Comparison of ENCODE assay signal across 8 cellular contexts in the genomic region with DNA sequence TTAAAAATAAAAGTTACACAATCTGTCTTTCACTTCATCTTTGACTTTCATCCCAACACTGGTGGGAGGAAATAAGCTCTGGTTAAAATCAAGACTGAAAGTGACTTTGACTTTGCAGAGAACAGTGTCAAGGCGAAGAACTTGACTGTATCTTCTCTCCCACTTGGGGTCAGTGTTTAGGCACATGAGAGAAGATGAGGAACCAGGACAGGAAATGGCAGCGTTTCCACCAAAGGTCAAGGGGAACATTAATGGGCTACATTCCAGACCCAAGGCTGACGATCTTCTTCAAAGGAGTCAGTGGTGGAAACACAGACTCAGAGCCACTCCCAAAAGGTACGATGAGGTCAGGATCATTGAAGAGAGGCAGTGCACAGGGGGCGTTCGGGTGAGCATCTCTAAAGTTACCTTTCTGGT.
DNase-seq lines count a peak whose midpoint lies in the region; ATAC-seq, FAIRE-seq and TF ChIP-seq lines count a peak whose summit lies in the region.

No MANE protein-coding gene starts in this region.

- intact Hi-C loops in MCF 10A (cut with micrococcal nuclease) (loop anchor here (1.0 to 2.0 kb wide), 4 partner anchors 97 to 607 kb away; no protein-coding TSS in a partner anchor), left lung (cut with DNase I) (no loop called here)

- H3K79me2 ChIP-seq in DND-41 (ENCODE audit: insufficient read depth, low read length): no peaks in the 10 kb centered on the region

- TF ChIP-seq POLR2A in H54 (IDR thresholded peaks at IDR 0.05; ENCODE audit: low read depth, low read length): no peak

- H3K4me3 Mint-ChIP-seq in MCF 10A (ENCODE audit: unreplicated experiment): peak overlapping the region; percentile 66

- no peaks in the 10 kb centered on the region for H3K9me3 ChIP-seq in DND-41 (ENCODE audit: insufficient read depth, low read length, severe bottlenecking)
- H3K9me3 ChIP-seq in left lung: no peaks in the 10 kb centered on the region

- no peaks in the 10 kb centered on the region for H3K36me3 ChIP-seq in DND-41 (ENCODE audit: insufficient read depth, low read length)
- H3K36me3 ChIP-seq in left lung: no peaks in the 10 kb centered on the region

- CTCF ChIA-PET in MCF 10A (lab: Yijun Ruan, JAX): interaction anchor here (0.6 to 2.3 kb wide), 13 partner anchors 9 to 611 kb away, joined by 3 to 17 read pairs (median 3); partner anchors contain the start of gene ENC1

- H3K27ac ChIP-seq in DND-41 (ENCODE audit: low read length) (no peak overlapping the region), left lung (no peak overlapping the region)

- no peaks in the 10 kb centered on the region for H3K9me3 Mint-ChIP-seq in MCF 10A (ENCODE audit: unreplicated experiment)

- peak; percentile 93 for FAIRE-seq in H54 (lab: Jason Lieb, UNC)

- no peak overlapping the region for H3K4me3 ChIP-seq in DND-41 (ENCODE audit: low read depth in 1 of 2, low read length in 2 of 2)
- no peak overlapping the region for H3K4me3 ChIP-seq in left lung

- ATAC-seq in DND-41 (ENCODE audit: insufficient read depth, low read depth): no peak
- peak; percentile 81 for ATAC-seq in left lung
- ATAC-seq in HG03520 (IDR thresholded peaks at IDR 0.05; ENCODE audit: unreplicated experiment): no peak

- no TSS peak for BruUV-seq in MCF 10A (replicated peaks; lab: Mats Ljungman, UMichigan)

- H3K27me3 ChIP-seq in DND-41 (ENCODE audit: insufficient read depth, low read length, poor library complexity) (peaks cover 5% of the 10 kb centered on the region), left lung (no peaks in the 10 kb centered on the region)

- no peaks in the 10 kb centered on the region for H3K36me3 Mint-ChIP-seq in MCF 10A (ENCODE audit: insufficient read depth, unreplicated experiment)

- H3K4me1 Mint-ChIP-seq in MCF 10A (ENCODE audit: insufficient read depth, unreplicated experiment): peaks cover 37% of the 10 kb centered on the region

- no peaks in the 10 kb centered on the region for H4K20me1 ChIP-seq in DND-41 (ENCODE audit: insufficient read depth, low read length)

- H3K27me3 Mint-ChIP-seq in MCF 10A (ENCODE audit: insufficient read depth, unreplicated experiment): no peaks in the 10 kb centered on the region

- DNase-seq in DND-41: no peak
- DNase-seq in H54 (ENCODE audit: insufficient read length, low spot score): no peak
- peak; percentile 15 for DNase-seq in NCI-H510A (lab: John Stamatoyannopoulos, UW)
- peak; percentile 82 for DNase-seq in MCF 10A (ENCODE audit: unreplicated experiment)
- no peak for DNase-seq in left lung
- no peak for DNase-seq in stimulated activated CD4-positive, alpha-beta T cell treated with anti-CD3 and anti-CD28 coated beads, Interleukin-2, amount 100 ng/mL, for 48 hours
- DNase-seq in NCI-H1694 treated with DMSO at 0.1 percent for 48 hours (lab: John Stamatoyannopoulos, UW): no peak

- no peak overlapping the region for H3K4me2 ChIP-seq in DND-41 (ENCODE audit: insufficient read depth, low read length)

- no peaks in the 10 kb centered on the region for H3K4me1 ChIP-seq in DND-41 (ENCODE audit: insufficient read depth, low read length)
- peaks cover 5 to 7% of the 10 kb centered on the region in 2 donors for H3K4me1 ChIP-seq in left lung

- peak overlapping the region; percentile 11 for H3K27ac Mint-ChIP-seq in MCF 10A (ENCODE audit: low read depth, unreplicated experiment)

- TF ChIP-seq CTCF in DND-41 (IDR thresholded peaks at IDR 0.05; ENCODE audit: borderline replicate concordance, extremely low read depth, low read length, poor library complexity, severe bottlenecking): peak; percentile 10
- TF ChIP-seq CTCF in MCF 10A (IDR thresholded peaks at IDR 0.05; ENCODE audit: unreplicated experiment): peak; percentile 45
- peak in 1 of 2 donors; percentile 14 for TF ChIP-seq CTCF in left lung (IDR thresholded peaks at IDR 0.05)

- H2AFZ ChIP-seq in DND-41 (ENCODE audit: low read depth, low read length): no peak overlapping the region

- no peak overlapping the region for H3K9ac ChIP-seq in DND-41 (ENCODE audit: low read depth, low read length)

- POLR2A ChIA-PET in MCF 10A (lab: Yijun Ruan, JAX): interaction anchor here (0.6 to 6.1 kb wide), 12 partner anchors 10 to 612 kb away, joined by 3 to 55 read pairs (median 4); partner anchors contain the start of gene ENC1

Comparison
In these comparisons a context has a peak if more than half of its experiments do, and no peak if none do; other contexts are left out.
1. DNase-seq: peak in NCI-H510A (single experiment) and MCF 10A (single experiment); none in DND-41 (single experiment), H54 (single experiment), left lung (0 of 2), stimulated activated CD4-positive, alpha-beta T cell treated with anti-CD3 and anti-CD28 coated beads, Interleukin-2, amount 100 ng/mL, for 48 hours (0 of 2) and NCI-H1694 treated with DMSO at 0.1 percent for 48 hours (single experiment).